In the genomic region with DNA sequence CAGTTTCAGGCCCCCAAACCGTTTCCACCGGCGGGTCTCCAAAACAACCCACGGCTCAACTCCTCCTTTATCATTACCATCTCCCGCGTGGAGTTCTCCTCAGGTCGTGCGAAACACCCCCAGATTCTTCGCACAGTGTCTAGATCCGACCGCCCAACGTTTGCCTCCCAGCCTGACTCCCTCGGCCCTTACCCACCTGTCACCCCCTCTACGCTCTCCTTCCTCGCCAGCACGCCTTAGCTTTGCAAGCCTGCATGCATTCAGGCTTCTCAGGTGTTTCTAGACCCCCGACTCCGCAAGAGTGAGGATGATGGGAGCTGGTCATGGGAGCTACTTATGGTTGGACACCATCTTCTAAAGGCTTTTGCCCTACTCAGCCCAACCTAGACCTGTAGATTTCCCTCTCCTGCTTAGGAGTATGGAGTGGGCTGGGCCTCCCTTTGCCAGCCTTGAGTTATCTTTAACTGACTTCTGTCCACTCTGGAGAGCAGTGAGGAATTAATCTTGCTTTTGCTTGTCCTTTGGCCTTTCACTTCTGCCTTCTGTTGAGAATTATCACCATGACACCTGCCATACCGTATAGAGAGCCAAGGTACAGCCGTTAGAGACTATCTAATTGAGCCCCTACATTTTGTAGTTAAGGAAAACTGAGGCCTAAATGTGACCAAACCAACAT, we compare ENCODE assay signal across 1 cellular context.
TF ChIP-seq lines count a peak whose summit lies in the region.

No MANE protein-coding gene starts in this region.

TF ChIP-seq in A549, 52 proteins besides CTCF, POLR2A, EP300 and RAD21 (continued from another document):
- TF ChIP-seq, protein P1, sequence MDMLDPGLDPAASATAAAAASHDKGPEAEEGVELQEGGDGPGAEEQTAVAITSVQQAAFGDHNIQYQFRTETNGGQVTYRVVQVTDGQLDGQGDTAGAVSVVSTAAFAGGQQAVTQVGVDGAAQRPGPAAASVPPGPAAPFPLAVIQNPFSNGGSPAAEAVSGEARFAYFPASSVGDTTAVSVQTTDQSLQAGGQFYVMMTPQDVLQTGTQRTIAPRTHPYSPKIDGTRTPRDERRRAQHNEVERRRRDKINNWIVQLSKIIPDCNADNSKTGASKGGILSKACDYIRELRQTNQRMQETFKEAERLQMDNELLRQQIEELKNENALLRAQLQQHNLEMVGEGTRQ (IDR thresholded peaks at IDR 0.05): no peak
TF ChIP-seq in A549: peak in this region for 0.
